Comparison of ENCODE assay signal across 9 cellular contexts in genomic region chr1:182147136-182147815, GRCh38.
DNase-seq lines count a peak whose midpoint lies in the region; ATAC-seq and TF ChIP-seq lines count a peak whose summit lies in the region.
"Had no signal": no experiment of that assay in that cellular context is flagged by ENCODE, and none has a peak within 500 bp of the region (broad histone marks: within the 10 kb centered on the region; RNA-seq: fewer than 3 reads in every experiment).

No MANE protein-coding gene starts in this region.

- BruUV-seq in PC-3 (replicated peaks; lab: Mats Ljungman, UMichigan): no TSS peak

- no peak overlapping the region for H3K4me3 ChIP-seq in fibroblast of the aortic adventitia (ENCODE audit: low read depth, low read length)
- H3K4me3 ChIP-seq in PC-3 (ENCODE audit: low read length): no peak overlapping the region
- H3K4me3 ChIP-seq in psoas muscle: no peak overlapping the region

- H3K36me3 ChIP-seq in PC-3 (ENCODE audit: low read depth, low read length): no peaks in the 10 kb centered on the region
- no peaks in the 10 kb centered on the region for H3K36me3 ChIP-seq in psoas muscle (ENCODE audit: insufficient read depth in 1 of 2, low read depth in 1 of 2)

- intact Hi-C loops in PC-3 (cut with micrococcal nuclease): no loop called here
- intact Hi-C loops in psoas muscle (cut with DNase I): loop anchor here in 1 of 2 donors (5.0 kb wide), 2 partner anchors 45 to 140 kb away; no protein-coding TSS in a partner anchor

- TF ChIP-seq CTCF in fibroblast of the aortic adventitia (IDR thresholded peaks at IDR 0.05; ENCODE audit: insufficient read depth, low read length) (no peak), PC-3 (conservative IDR thresholded peaks at IDR 0.05; ENCODE audit: low read depth, low read length) (no peak), psoas muscle (IDR thresholded peaks at IDR 0.05) (no peak)

- CTCF ChIA-PET in PC-3 (lab: Charles Lee): interaction anchor here (0.6 kb wide), 1 partner anchor 139 kb away, joined by 5 read pairs; no protein-coding TSS in a partner anchor

- no peaks in the 10 kb centered on the region for H3K9me2 ChIP-seq in PC-3 (replicated peaks; ENCODE audit: low read length)

- H3K4me1 ChIP-seq in PC-3 (ENCODE audit: insufficient read depth, low read length) (peaks cover 20% of the 10 kb centered on the region), psoas muscle (peaks cover 32% of the 10 kb centered on the region)

- H4K20me1 ChIP-seq in PC-3 (ENCODE audit: low read length): no peaks in the 10 kb centered on the region

- no peaks in the 10 kb centered on the region for H3F3A ChIP-seq in PC-3 (ENCODE audit: low read length, unreplicated experiment)

- no peak overlapping the region for H3K27ac ChIP-seq in PC-3 (ENCODE audit: low read length)
- H3K27ac ChIP-seq in psoas muscle: no peak overlapping the region

- no peak overlapping the region for H2AFZ ChIP-seq in PC-3 (ENCODE audit: low read length)

- WGBS in psoas muscle, 3 donors: 86 to 91% (median 91%) methylated on average over 4 of the region's 4 CpGs

- ATAC-seq in GM18498 (IDR thresholded peaks at IDR 0.05; ENCODE audit: unreplicated experiment) (peak; percentile 85), GM21528 (IDR thresholded peaks at IDR 0.05; ENCODE audit: low FRiP score, unreplicated experiment) (peak; percentile 80), HG03460 (IDR thresholded peaks at IDR 0.05; ENCODE audit: unreplicated experiment) (peak; percentile 86), PC-3 (no peak), psoas muscle (no peak)

- H3K27me3 ChIP-seq in PC-3 (ENCODE audit: low read length) (no peaks in the 10 kb centered on the region), psoas muscle (ENCODE audit: insufficient read depth in 3 of 3, low read length in 2 of 3) (no peaks in the 10 kb centered on the region)

- H3K9me3 ChIP-seq in PC-3 (ENCODE audit: low read length) (no peaks in the 10 kb centered on the region), psoas muscle (no peaks in the 10 kb centered on the region)

- no peak overlapping the region for H3K4me2 ChIP-seq in PC-3 (ENCODE audit: low read length)

- DNase-seq in fibroblast of the aortic adventitia (ENCODE audit: low read depth): peak; percentile 2
- no peak for DNase-seq in activated T-cell treated with anti-CD3 and anti-CD28 coated beads, Interleukin-2, amount 50 U/mL, for 1 hour
- DNase-seq in PC-3: no peak
- no peak for DNase-seq in HCEC 1CT
- DNase-seq in psoas muscle: no peak
- DNase-seq: activated CD4-positive, CD25-positive, alpha-beta regulatory T cell treated with anti-CD3 and anti-CD28 coated beads, Interleukin-2, amount 50 U/mL, for 72 hours had no signal

- POLR2A ChIA-PET in PC-3 (lab: Charles Lee; ENCODE audit: unreplicated experiment): no interaction called here

- H3K9ac ChIP-seq in PC-3 (ENCODE audit: low read length): no peak overlapping the region

- no peaks in the 10 kb centered on the region for H3K79me2 ChIP-seq in PC-3 (ENCODE audit: low read length)

Comparison
In these comparisons a context has a peak if more than half of its experiments do, and no peak if none do; other contexts are left out.
1. ATAC-seq: peak in GM18498 (single experiment), GM21528 (single experiment) and HG03460 (single experiment); none in PC-3 (single experiment) and psoas muscle (0 of 4).